Comparison of ENCODE assay signal across 1 cellular context in the genomic region with DNA sequence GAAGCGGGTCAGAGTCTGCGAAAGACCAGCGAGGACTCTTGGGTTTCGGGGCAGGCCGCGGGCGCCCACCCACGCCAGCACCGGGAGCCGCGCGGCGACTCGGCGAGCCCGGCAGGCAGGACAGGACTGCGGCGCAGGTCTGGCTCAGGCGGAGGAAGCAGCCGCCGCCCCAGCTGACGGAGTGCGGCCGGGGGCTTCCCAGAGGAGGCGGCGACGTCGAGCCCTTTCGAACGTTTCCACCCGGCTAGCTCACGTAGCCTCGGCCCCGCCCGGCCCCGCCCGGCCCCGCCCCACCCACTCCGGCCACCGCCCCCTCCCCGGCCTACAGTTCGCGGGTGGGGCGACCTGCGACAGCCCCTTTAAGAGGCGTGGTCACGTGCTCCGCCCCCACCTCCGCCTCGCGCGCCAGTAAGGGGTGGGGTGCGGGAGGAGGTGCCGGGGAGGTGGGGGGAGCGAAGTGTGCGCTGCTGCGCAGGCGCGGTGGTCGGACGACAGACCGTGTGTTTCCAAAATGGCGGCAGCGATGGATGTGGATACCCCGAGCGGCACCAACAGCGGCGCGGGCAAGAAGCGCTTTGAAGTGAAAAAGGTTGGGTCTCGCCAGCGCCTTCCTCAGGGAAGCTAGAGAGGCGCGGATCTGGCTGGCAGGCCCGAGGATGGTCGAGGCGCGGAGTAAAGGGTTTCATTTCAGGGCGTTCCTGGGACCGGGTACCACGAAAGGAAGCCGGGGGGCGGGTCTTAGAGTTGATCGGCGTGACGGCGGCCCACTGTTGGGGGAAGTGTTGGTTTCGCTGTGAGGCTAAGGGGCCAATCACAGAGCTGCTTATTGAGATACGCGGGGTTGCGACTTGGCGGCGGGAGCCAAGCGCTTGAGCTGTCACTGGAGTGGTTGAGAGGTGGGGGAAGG.
TF ChIP-seq lines count a peak whose summit lies in the region.

A gene (plus strand): TSS at position 491 of the 907 bp plus-strand sequence. CDS start 21 bp downstream, at position 512.

TF ChIP-seq in K562, 482 proteins besides CTCF, POLR2A, EP300 and RAD21 (continued from another document and continues in another):
- TF ChIP-seq ZNF316 (IDR thresholded peaks at IDR 0.05): no peak
- peak; percentile 59; the same call in 1 of the 2 replicates for TF ChIP-seq DIDO1 (tag; IDR thresholded peaks at IDR 0.05; ENCODE audit: low read depth)
- no peak for TF ChIP-seq MIER1 (IDR thresholded peaks at IDR 0.05; ENCODE audit: low read depth)
- TF ChIP-seq TAF1 (IDR thresholded peaks at IDR 0.05; ENCODE audit: control insufficient read depth, extremely low read depth, insufficient read depth, low read length, severe bottlenecking): peak; percentile 81
- TF ChIP-seq, protein P1, sequence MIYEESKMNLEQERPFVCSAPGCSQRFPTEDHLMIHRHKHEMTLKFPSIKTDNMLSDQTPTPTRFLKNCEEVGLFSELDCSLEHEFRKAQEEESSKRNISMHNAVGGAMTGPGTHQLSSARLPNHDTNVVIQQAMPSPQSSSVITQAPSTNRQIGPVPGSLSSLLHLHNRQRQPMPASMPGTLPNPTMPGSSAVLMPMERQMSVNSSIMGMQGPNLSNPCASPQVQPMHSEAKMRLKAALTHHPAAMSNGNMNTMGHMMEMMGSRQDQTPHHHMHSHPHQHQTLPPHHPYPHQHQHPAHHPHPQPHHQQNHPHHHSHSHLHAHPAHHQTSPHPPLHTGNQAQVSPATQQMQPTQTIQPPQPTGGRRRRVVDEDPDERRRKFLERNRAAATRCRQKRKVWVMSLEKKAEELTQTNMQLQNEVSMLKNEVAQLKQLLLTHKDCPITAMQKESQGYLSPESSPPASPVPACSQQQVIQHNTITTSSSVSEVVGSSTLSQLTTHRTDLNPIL (CRISPR knock-in tag; IDR thresholded peaks at IDR 0.05): no peak
- TF ChIP-seq, protein P2, sequence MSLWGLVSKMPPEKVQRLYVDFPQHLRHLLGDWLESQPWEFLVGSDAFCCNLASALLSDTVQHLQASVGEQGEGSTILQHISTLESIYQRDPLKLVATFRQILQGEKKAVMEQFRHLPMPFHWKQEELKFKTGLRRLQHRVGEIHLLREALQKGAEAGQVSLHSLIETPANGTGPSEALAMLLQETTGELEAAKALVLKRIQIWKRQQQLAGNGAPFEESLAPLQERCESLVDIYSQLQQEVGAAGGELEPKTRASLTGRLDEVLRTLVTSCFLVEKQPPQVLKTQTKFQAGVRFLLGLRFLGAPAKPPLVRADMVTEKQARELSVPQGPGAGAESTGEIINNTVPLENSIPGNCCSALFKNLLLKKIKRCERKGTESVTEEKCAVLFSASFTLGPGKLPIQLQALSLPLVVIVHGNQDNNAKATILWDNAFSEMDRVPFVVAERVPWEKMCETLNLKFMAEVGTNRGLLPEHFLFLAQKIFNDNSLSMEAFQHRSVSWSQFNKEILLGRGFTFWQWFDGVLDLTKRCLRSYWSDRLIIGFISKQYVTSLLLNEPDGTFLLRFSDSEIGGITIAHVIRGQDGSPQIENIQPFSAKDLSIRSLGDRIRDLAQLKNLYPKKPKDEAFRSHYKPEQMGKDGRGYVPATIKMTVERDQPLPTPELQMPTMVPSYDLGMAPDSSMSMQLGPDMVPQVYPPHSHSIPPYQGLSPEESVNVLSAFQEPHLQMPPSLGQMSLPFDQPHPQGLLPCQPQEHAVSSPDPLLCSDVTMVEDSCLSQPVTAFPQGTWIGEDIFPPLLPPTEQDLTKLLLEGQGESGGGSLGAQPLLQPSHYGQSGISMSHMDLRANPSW (CRISPR knock-in tag; IDR thresholded peaks at IDR 0.05): no peak
- TF ChIP-seq KAT2B (IDR thresholded peaks at IDR 0.05; ENCODE audit: low read depth, low read length): no peak
- no peak for TF ChIP-seq ZNF589 (CRISPR knock-in tag; IDR thresholded peaks at IDR 0.05; ENCODE audit: low read depth)
- TF ChIP-seq NR2F6 (CRISPR knock-in tag; IDR thresholded peaks at IDR 0.05): no peak
- TF ChIP-seq ZC3H8 (IDR thresholded peaks at IDR 0.05): no peak
- no peak for TF ChIP-seq ZKSCAN1 (IDR thresholded peaks at IDR 0.05; ENCODE audit: low read depth, low read length)
- no peak for TF ChIP-seq HSF4 (CRISPR knock-in tag; IDR thresholded peaks at IDR 0.05; ENCODE audit: borderline replicate concordance)
- no peak for TF ChIP-seq ZNF445 (CRISPR knock-in tag; IDR thresholded peaks at IDR 0.05; ENCODE audit: low read depth)
- no peak for TF ChIP-seq PTBP1 (IDR thresholded peaks at IDR 0.05; ENCODE audit: low read depth, low read length)
- TF ChIP-seq, protein P3, sequence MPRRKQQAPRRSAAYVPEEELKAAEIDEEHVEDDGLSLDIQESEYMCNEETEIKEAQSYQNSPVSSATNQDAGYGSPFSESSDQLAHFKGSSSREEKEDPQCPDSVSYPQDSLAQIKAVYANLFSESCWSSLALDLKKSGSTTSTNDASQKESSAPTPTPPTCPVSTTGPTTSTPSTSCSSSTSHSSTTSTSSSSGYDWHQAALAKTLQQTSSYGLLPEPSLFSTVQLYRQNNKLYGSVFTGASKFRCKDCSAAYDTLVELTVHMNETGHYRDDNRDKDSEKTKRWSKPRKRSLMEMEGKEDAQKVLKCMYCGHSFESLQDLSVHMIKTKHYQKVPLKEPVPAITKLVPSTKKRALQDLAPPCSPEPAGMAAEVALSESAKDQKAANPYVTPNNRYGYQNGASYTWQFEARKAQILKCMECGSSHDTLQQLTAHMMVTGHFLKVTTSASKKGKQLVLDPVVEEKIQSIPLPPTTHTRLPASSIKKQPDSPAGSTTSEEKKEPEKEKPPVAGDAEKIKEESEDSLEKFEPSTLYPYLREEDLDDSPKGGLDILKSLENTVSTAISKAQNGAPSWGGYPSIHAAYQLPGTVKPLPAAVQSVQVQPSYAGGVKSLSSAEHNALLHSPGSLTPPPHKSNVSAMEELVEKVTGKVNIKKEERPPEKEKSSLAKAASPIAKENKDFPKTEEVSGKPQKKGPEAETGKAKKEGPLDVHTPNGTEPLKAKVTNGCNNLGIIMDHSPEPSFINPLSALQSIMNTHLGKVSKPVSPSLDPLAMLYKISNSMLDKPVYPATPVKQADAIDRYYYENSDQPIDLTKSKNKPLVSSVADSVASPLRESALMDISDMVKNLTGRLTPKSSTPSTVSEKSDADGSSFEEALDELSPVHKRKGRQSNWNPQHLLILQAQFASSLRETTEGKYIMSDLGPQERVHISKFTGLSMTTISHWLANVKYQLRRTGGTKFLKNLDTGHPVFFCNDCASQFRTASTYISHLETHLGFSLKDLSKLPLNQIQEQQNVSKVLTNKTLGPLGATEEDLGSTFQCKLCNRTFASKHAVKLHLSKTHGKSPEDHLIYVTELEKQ (CRISPR knock-in tag; IDR thresholded peaks at IDR 0.05): no peak
- TF ChIP-seq SREBF1 (IDR thresholded peaks at IDR 0.05; ENCODE audit: borderline replicate concordance, low read depth, low read length): no peak
- TF ChIP-seq POLR2B (IDR thresholded peaks at IDR 0.05; ENCODE audit: low read depth, partially characterized antibody): peak; percentile 81
- TF ChIP-seq BRD9 (IDR thresholded peaks at IDR 0.05; ENCODE audit: low read depth, partially characterized antibody): no peak
- no peak for TF ChIP-seq ZNF140 (CRISPR knock-in tag; IDR thresholded peaks at IDR 0.05)
- no peak for TF ChIP-seq ELF4 (CRISPR knock-in tag; IDR thresholded peaks at IDR 0.05)
- no peak for TF ChIP-seq MCM7 (IDR thresholded peaks at IDR 0.05)
- TF ChIP-seq, protein P4, sequence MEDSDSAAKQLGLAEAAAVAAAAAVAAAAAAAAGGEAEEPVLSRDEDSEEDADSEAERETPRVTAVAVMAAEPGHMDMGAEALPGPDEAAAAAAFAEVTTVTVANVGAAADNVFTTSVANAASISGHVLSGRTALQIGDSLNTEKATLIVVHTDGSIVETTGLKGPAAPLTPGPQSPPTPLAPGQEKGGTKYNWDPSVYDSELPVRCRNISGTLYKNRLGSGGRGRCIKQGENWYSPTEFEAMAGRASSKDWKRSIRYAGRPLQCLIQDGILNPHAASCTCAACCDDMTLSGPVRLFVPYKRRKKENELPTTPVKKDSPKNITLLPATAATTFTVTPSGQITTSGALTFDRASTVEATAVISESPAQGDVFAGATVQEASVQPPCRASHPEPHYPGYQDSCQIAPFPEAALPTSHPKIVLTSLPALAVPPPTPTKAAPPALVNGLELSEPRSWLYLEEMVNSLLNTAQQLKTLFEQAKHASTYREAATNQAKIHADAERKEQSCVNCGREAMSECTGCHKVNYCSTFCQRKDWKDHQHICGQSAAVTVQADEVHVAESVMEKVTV (CRISPR knock-in tag; IDR thresholded peaks at IDR 0.05): no peak
- TF ChIP-seq, protein P5, sequence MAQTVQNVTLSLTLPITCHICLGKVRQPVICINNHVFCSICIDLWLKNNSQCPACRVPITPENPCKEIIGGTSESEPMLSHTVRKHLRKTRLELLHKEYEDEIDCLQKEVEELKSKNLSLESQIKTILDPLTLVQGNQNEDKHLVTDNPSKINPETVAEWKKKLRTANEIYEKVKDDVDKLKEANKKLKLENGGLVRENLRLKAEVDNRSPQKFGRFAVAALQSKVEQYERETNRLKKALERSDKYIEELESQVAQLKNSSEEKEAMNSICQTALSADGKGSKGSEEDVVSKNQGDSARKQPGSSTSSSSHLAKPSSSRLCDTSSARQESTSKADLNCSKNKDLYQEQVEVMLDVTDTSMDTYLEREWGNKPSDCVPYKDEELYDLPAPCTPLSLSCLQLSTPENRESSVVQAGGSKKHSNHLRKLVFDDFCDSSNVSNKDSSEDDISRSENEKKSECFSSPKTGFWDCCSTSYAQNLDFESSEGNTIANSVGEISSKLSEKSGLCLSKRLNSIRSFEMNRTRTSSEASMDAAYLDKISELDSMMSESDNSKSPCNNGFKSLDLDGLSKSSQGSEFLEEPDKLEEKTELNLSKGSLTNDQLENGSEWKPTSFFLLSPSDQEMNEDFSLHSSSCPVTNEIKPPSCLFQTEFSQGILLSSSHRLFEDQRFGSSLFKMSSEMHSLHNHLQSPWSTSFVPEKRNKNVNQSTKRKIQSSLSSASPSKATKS (CRISPR knock-in tag; IDR thresholded peaks at IDR 0.05): no peak
- peak; percentile 85 for TF ChIP-seq POLR2H (tag; IDR thresholded peaks at IDR 0.05; ENCODE audit: low read depth)
- TF ChIP-seq SIRT6 (IDR thresholded peaks at IDR 0.05; ENCODE audit: low read depth, low read length): no peak
- no peak for TF ChIP-seq FUS (optimal IDR thresholded peaks at IDR 0.05; ENCODE audit: low read depth, low read length)
- TF ChIP-seq MCM3 (IDR thresholded peaks at IDR 0.05): no peak
- no peak for TF ChIP-seq GTF2A2 (tag; IDR thresholded peaks at IDR 0.05)
- TF ChIP-seq ETS2 (tag; IDR thresholded peaks at IDR 0.05; ENCODE audit: borderline replicate concordance, poor library complexity, severe bottlenecking): no peak
- no peak for TF ChIP-seq CAMTA2 (CRISPR knock-in tag; conservative IDR thresholded peaks at IDR 0.05)
- TF ChIP-seq XRCC5 (IDR thresholded peaks at IDR 0.05; ENCODE audit: low read depth, low read length): no peak
- no peak for TF ChIP-seq PRPF4 (IDR thresholded peaks at IDR 0.05; ENCODE audit: insufficient read depth, low read depth, low read length, poor library complexity, severe bottlenecking)
- TF ChIP-seq, protein P6, sequence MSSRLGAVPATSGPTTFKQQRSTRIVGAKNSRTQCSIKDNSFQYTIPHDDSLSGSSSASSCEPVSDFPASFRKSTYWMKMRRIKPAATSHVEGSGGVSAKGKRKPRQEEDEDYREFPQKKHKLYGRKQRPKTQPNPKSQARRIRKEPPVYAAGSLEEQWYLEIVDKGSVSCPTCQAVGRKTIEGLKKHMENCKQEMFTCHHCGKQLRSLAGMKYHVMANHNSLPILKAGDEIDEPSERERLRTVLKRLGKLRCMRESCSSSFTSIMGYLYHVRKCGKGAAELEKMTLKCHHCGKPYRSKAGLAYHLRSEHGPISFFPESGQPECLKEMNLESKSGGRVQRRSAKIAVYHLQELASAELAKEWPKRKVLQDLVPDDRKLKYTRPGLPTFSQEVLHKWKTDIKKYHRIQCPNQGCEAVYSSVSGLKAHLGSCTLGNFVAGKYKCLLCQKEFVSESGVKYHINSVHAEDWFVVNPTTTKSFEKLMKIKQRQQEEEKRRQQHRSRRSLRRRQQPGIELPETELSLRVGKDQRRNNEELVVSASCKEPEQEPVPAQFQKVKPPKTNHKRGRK (tag; IDR thresholded peaks at IDR 0.05): no peak
- no peak; the same call in 1 of the 2 replicates for TF ChIP-seq SOX6 (IDR thresholded peaks at IDR 0.05)
- TF ChIP-seq HDGF (IDR thresholded peaks at IDR 0.05): no peak
- peak; percentile 74 for TF ChIP-seq CXXC5 (CRISPR knock-in tag; IDR thresholded peaks at IDR 0.05)
- TF ChIP-seq, protein P7, sequence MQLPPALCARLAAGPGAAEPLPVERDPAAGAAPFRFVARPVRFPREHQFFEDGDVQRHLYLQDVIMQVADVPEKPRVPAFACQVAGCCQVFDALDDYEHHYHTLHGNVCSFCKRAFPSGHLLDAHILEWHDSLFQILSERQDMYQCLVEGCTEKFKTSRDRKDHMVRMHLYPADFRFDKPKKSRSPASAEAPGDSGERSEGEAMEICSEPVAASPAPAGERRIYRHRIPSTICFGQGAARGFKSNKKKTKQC (CRISPR knock-in tag; IDR thresholded peaks at IDR 0.05): no peak; the same call in none of the 2 replicates
- TF ChIP-seq SP1 (CRISPR knock-in tag; IDR thresholded peaks at IDR 0.05): peak; percentile 83
- no peak for TF ChIP-seq SMAD1 (IDR thresholded peaks at IDR 0.05; ENCODE audit: low read depth, low read length, partially characterized antibody)
- TF ChIP-seq, protein P8, sequence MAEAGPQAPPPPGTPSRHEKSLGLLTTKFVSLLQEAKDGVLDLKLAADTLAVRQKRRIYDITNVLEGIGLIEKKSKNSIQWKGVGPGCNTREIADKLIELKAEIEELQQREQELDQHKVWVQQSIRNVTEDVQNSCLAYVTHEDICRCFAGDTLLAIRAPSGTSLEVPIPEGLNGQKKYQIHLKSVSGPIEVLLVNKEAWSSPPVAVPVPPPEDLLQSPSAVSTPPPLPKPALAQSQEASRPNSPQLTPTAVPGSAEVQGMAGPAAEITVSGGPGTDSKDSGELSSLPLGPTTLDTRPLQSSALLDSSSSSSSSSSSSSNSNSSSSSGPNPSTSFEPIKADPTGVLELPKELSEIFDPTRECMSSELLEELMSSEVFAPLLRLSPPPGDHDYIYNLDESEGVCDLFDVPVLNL (CRISPR knock-in tag; IDR thresholded peaks at IDR 0.05; ENCODE audit: low read depth): no peak
- TF ChIP-seq ZFX (CRISPR knock-in tag; IDR thresholded peaks at IDR 0.05): peak; percentile 93
- no peak for TF ChIP-seq SREBF2 (CRISPR knock-in tag; IDR thresholded peaks at IDR 0.05)
- no peak for TF ChIP-seq IFI16 (CRISPR knock-in tag; IDR thresholded peaks at IDR 0.05)
- no peak for TF ChIP-seq TEAD1 (CRISPR knock-in tag; IDR thresholded peaks at IDR 0.05)
